ENCODE assay signal across 9 cellular contexts in genomic region chr17:3965123-3965800, GRCh38. TPM values are rescaled to one million over a fixed set of nuclear protein-coding genes. Genes with fewer than 3 reads are reported as not detected.
A peak's percentile ranks its signal among the peaks of the same experiment; 100 is the strongest.
DNase-seq lines count a peak whose midpoint lies in the region; ATAC-seq and TF ChIP-seq lines count a peak whose summit lies in the region.
"Had no signal": no experiment of that assay in that cellular context is flagged by ENCODE, and none has a peak within 500 bp of the region (broad histone marks: within the 10 kb centered on the region; RNA-seq: fewer than 3 reads in every experiment).

No MANE protein-coding gene starts in this region.

- no peak for TF ChIP-seq CTCF in KMS-11 (conservative IDR thresholded peaks at IDR 0.05; ENCODE audit: low read depth, low read length)
- no peak for TF ChIP-seq CTCF in gastrocnemius medialis (IDR thresholded peaks at IDR 0.05 in 4 of 5, conservative IDR thresholded peaks at IDR 0.05 in 1 of 5)

- H3K79me2 ChIP-seq in KMS-11 (ENCODE audit: insufficient read depth, low read depth), result peaks cover 22% of the 10 kb centered on the region

- H3K4me1 ChIP-seq in KMS-11 (ENCODE audit: low read depth, poor library complexity, severe bottlenecking) (peaks cover 29% of the 10 kb centered on the region), right cardiac atrium (ENCODE audit: control insufficient read depth, insufficient read depth, low read length) (peaks cover 3% of the 10 kb centered on the region), gastrocnemius medialis (no peaks in the 10 kb centered on the region)

- H3K4me3 ChIP-seq in KMS-11 (IDR thresholded peaks at IDR 0.05; ENCODE audit: insufficient read depth, low read depth, low read length) (no peak overlapping the region), right cardiac atrium (ENCODE audit: low read length) (peak overlapping the region; percentile 55), gastrocnemius medialis (peak overlapping the region; percentile 27 to 54 (median 36))

- 25% methylated on average over 17 of the region's 17 CpGs for WGBS in right cardiac atrium

- CTCF ChIA-PET in activated naive CD4-positive, alpha-beta T cell treated with anti-CD3 and anti-CD28 coated beads, Interleukin-2, amount 10 ng/mL, durations not matched to agents 7 days and 5 days (lab: Charles Lee), result interaction anchor here (0.9 to 1.6 kb wide), 7 partner anchors 14 to 109 kb away, joined by 3 to 10 read pairs (median 5); no protein-coding TSS in a partner anchor

- TF ChIP-seq POLR2A in GM15510 (IDR thresholded peaks at IDR 0.05; ENCODE audit: borderline replicate concordance, extremely low read depth, insufficient read length) (peak; percentile 81), gastrocnemius medialis (IDR thresholded peaks at IDR 0.05) (no peak)

- peak; percentile 80 to 81 for ATAC-seq in right cardiac atrium
- ATAC-seq in gastrocnemius medialis, result no peak
- ATAC-seq in GM21717 (IDR thresholded peaks at IDR 0.05; ENCODE audit: unreplicated experiment), result no peak
- ATAC-seq in GM18520 (IDR thresholded peaks at IDR 0.05; ENCODE audit: unreplicated experiment), result no peak

- DNase-seq in SK-MEL-5 (ENCODE audit: low read depth, low spot score), result peak; percentile 66
- peak; percentile 86 for DNase-seq in activated naive CD4-positive, alpha-beta T cell treated with anti-CD3 and anti-CD28 coated beads, Interleukin-2, amount 10 ng/mL, durations not matched to agents 7 days and 5 days
- DNase-seq in right cardiac atrium, result peak; percentile 72 to 86 (median 84)
- DNase-seq in gastrocnemius medialis, result no peak

- H4K20me1 ChIP-seq in KMS-11 (ENCODE audit: insufficient read depth), result no peaks in the 10 kb centered on the region

- H3K9me3 Mint-ChIP-seq in activated naive CD4-positive, alpha-beta T cell treated with anti-CD3 and anti-CD28 coated beads, Interleukin-2, amount 10 ng/mL, durations not matched to agents 7 days and 5 days, result no peaks in the 10 kb centered on the region

- H3K36me3 Mint-ChIP-seq in activated naive CD4-positive, alpha-beta T cell treated with anti-CD3 and anti-CD28 coated beads, Interleukin-2, amount 10 ng/mL, durations not matched to agents 7 days and 5 days, result peaks cover 27% of the 10 kb centered on the region

- H3K27ac Mint-ChIP-seq in activated naive CD4-positive, alpha-beta T cell treated with anti-CD3 and anti-CD28 coated beads, Interleukin-2, amount 10 ng/mL, durations not matched to agents 7 days and 5 days, result peak overlapping the region; percentile 98

- peak overlapping the region; percentile 71 for H3K4me2 ChIP-seq in KMS-11

- H3K27me3 ChIP-seq in KMS-11 (ENCODE audit: insufficient read depth, low read depth), result no peaks in the 10 kb centered on the region
- no peaks in the 10 kb centered on the region for H3K27me3 ChIP-seq in right cardiac atrium (ENCODE audit: control insufficient read depth, insufficient read depth)
- peaks cover 29 to 46% (median 45%) of the 10 kb centered on the region in 3 donors for H3K27me3 ChIP-seq in gastrocnemius medialis

- in situ Hi-C loops in SK-MEL-5 (cut with HindIII; ENCODE audit: low pct_unique_long_range_greater_than_20kb, low sequenced_read_pairs) (no loop called here), gastrocnemius medialis (cut with MboI; ENCODE audit: low sequenced_read_pairs in 4 of 4) (no loop called here)

- peak overlapping the region; percentile 90 for H3K4me3 Mint-ChIP-seq in activated naive CD4-positive, alpha-beta T cell treated with anti-CD3 and anti-CD28 coated beads, Interleukin-2, amount 10 ng/mL, durations not matched to agents 7 days and 5 days

- H3K4me1 Mint-ChIP-seq in activated naive CD4-positive, alpha-beta T cell treated with anti-CD3 and anti-CD28 coated beads, Interleukin-2, amount 10 ng/mL, durations not matched to agents 7 days and 5 days, result peaks cover 46% of the 10 kb centered on the region

- intact Hi-C loops in right cardiac atrium (cut with DNase I) (no loop called here), gastrocnemius medialis (cut with DNase I; ENCODE audit: low total_unique reads) (no loop called here)

- H2AFZ ChIP-seq in KMS-11 (ENCODE audit: low read depth), result peak overlapping the region; percentile 90; the same call in 1 of the 2 replicates

- H3K27ac ChIP-seq in KMS-11 (peak overlapping the region; percentile 43), right cardiac atrium (ENCODE audit: low read length) (no peak overlapping the region), gastrocnemius medialis (peak overlapping the region in 2 of 4 donors; percentile 35 to 37)

- no peaks in the 10 kb centered on the region for H3K9me3 ChIP-seq in right cardiac atrium (ENCODE audit: control insufficient read depth, low read length)
- no peaks in the 10 kb centered on the region for H3K9me3 ChIP-seq in gastrocnemius medialis

- H3K9ac ChIP-seq in KMS-11, result no peak overlapping the region; the same call in 1 of the 2 replicates

- H3K36me3 ChIP-seq in KMS-11 (ENCODE audit: insufficient read depth), result no peaks in the 10 kb centered on the region
- H3K36me3 ChIP-seq in gastrocnemius medialis, result no peaks in the 10 kb centered on the region

- peaks cover 27% of the 10 kb centered on the region for H3K27me3 Mint-ChIP-seq in activated naive CD4-positive, alpha-beta T cell treated with anti-CD3 and anti-CD28 coated beads, Interleukin-2, amount 10 ng/mL, durations not matched to agents 7 days and 5 days

RNA-seq across cellular contexts. Expression of gene ATP2A3, which starts 1.0 kb away (rescaled TPM):
- total RNA-seq in SK-MEL-5 (2014; rRNA removed; shearing (Covaris generic)), result 0.75 and 1.1 TPM in 2 replicates
- 6.5 and 10.1 TPM in 2 replicates for polyA plus RNA-seq in SK-MEL-5 (2015; cell fraction: cytosol; rRNA removed)
- polyA plus RNA-seq in SK-MEL-5 (2015; cell fraction: nucleus; rRNA removed), result 8.3 and 15.2 TPM in 2 replicates
- total RNA-seq in right cardiac atrium (10 to 100 TPM; 10.5 to 16.6 (median 15.5) TPM), gastrocnemius medialis (1 to 10 TPM in 2 of 4 donors, under 1 TPM in 2; 0.89 to 1.4 (median 0.98) TPM)
- polyA plus RNA-seq in right cardiac atrium, result 7.9 TPM

RNA-seq across cellular contexts. Expression of gene P2RX1, which starts 49.0 kb away (rescaled TPM):
- total RNA-seq in SK-MEL-5 (2014; rRNA removed; shearing (Covaris generic)), result not detected in 2 replicates
- polyA plus RNA-seq in SK-MEL-5 (2015; cell fraction: cytosol; rRNA removed), result not detected in 2 replicates
- polyA plus RNA-seq in SK-MEL-5 (2015; cell fraction: nucleus; rRNA removed), result not detected in 2 replicates
- total RNA-seq in right cardiac atrium, result 1 to 10 TPM in 3 of 4 donors, under 1 TPM in 1; 0.74 to 3.8 (median 1.4) TPM
- 1.1 TPM for polyA plus RNA-seq in right cardiac atrium
- under 1 TPM in 3 of 4 donors, not detected in 1; 0.25 to 0.59 (median 0.38) TPM for total RNA-seq in gastrocnemius medialis
- total RNA-seq: lung microvascular endothelial cell had no signal

Comparison
In these comparisons a context has a peak if more than half of its experiments do, and no peak if none do; other contexts are left out.
1. DNase-seq: peak in SK-MEL-5 (single experiment), activated naive CD4-positive, alpha-beta T cell treated with anti-CD3 and anti-CD28 coated beads, Interleukin-2, amount 10 ng/mL, durations not matched to agents 7 days and 5 days (single experiment) and right cardiac atrium (3 of 3); none in gastrocnemius medialis (0 of 2).
2. ATAC-seq: peak in right cardiac atrium (2 of 2); none in gastrocnemius medialis (0 of 2), GM21717 (single experiment) and GM18520 (single experiment).